1 cellular context compared by ENCODE assay signal in the genomic region with DNA sequence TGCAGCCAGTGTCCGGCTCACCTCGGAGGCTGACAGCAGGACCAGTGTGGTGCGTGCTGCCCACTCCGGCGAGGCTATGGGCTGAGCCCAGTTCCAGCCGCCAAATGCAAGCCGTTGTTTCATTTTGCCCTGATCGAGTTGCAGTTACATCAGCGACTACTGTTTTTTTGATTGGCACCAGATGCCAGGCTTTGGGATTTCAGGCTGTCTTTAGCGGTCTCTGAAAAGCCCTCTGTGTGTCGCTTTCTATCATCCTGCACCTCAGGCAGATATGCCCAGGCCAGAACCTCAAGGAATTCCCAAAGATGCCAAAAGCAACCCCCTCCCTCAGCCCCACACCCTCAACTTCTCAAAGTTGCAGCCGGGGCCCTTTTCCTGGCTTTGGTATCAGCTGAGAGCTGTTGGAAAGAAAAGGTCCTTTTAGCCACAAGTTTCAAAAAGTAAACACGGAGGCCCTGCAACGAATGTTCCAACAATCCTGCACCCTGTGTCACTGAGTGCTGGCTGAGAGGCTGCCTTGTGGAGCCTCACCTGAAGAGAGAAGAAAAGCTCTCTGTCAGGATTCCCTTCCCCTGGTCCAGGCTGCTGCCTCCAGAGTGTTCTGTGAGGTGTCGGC.
A peak's percentile ranks its signal among the peaks of the same experiment; 100 is the strongest.
TF ChIP-seq lines count a peak whose summit lies in the region.

No MANE protein-coding gene starts in this region.

TF ChIP-seq in HepG2, 621 proteins besides CTCF, POLR2A, EP300 and RAD21 (continued from another document and continues in another):
- TF ChIP-seq, protein P1, sequence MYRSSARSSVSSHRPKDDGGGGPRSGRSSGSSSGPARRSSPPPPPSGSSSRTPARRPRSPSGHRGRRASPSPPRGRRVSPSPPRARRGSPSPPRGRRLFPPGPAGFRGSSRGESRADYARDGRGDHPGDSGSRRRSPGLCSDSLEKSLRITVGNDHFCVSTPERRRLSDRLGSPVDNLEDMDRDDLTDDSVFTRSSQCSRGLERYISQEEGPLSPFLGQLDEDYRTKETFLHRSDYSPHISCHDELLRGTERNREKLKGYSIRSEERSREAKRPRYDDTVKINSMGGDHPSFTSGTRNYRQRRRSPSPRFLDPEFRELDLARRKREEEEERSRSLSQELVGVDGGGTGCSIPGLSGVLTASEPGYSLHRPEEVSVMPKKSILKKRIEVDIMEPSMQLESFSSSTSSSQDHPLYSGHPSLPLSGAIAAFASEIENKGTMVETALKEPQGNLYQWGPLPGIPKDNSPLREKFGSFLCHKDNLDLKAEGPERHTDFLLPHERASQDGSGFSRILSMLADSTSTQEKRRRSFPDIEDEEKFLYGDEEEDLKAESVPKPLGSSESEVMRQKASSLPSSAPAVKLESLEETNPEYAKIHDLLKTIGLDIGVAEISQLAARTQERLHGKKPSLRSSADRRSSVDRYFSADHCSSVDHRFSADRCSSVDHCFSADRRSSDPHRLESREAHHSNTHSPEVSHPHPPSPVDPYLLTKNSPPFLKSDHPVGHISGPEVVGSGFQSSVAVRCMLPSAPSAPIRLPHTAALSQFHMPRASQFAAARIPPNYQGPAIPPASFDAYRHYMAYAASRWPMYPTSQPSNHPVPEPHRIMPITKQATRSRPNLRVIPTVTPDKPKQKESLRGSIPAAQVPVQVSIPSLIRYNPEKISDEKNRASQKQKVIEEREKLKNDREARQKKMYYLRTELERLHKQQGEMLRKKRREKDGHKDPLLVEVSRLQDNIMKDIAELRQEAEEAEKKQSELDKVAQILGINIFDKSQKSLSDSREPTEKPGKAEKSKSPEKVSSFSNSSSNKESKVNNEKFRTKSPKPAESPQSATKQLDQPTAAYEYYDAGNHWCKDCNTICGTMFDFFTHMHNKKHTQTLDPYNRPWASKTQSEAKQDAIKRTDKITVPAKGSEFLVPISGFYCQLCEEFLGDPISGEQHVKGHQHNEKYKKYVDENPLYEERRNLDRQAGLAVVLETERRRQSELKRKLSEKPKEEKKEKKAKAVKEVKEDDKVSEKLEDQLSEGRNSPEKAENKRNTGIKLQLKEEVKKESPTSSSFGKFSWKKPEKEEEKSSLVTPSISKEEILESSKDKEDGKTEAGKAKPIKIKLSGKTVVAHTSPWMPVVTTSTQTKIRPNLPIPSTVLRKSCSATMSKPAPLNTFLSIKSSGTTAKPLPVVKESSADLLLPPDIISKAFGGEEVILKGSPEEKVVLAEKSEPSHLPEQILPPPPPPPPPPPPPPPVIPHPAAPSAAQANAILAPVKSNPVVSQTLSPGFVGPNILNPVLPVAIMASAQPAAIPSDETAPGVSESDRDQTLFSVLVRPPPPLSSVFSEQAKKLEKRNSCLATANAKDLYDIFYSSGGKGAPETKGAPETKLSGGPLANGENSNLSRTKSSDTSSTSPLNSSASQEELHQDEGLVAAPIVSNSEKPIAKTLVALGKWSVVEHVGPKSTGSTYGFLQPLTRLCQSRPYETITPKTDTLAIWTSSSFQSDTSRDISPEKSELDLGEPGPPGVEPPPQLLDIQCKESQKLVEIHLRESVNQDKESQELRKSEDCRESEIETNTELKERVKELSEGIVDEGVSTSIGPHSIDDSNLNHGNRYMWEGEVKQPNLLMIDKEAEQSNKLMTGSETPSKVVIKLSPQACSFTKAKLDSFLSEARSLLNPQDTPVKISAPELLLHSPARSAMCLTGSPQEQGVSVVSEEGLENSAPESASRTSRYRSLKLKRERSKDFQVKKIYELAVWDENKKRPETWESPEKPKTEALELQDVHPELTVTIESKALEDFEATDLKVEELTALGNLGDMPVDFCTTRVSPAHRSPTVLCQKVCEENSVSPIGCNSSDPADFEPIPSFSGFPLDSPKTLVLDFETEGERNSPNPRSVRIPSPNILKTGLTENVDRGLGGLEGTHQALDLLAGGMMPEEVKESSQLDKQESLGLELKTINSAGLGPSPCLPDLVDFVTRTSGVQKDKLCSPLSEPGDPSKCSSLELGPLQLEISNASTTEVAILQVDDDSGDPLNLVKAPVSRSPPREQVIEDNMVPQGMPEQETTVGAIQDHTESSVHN (CRISPR knock-in tag; IDR thresholded peaks at IDR 0.05), result no peak
- TF ChIP-seq HIVEP1 (CRISPR knock-in tag; IDR thresholded peaks at IDR 0.05), result 0 out of 2 replicates have a peak, but pooled peaks have one; percentile 22
- 0 out of 2 replicates have a peak, but pooled peaks have one; percentile 45 for TF ChIP-seq KAT8 (CRISPR knock-in tag; IDR thresholded peaks at IDR 0.05)
- TF ChIP-seq ZNF768 (CRISPR knock-in tag; IDR thresholded peaks at IDR 0.05), result no peak
- TF ChIP-seq ZNF510 (CRISPR knock-in tag; IDR thresholded peaks at IDR 0.05; ENCODE audit: low read depth), result no peak
- no peak for TF ChIP-seq ZNF382 (CRISPR knock-in tag; IDR thresholded peaks at IDR 0.05; ENCODE audit: borderline replicate concordance)
- 0 out of 2 replicates have a peak, but pooled peaks have one; percentile 36 for TF ChIP-seq ZNF598 (CRISPR knock-in tag; IDR thresholded peaks at IDR 0.05; ENCODE audit: borderline replicate concordance)
- TF ChIP-seq NR2F6 (IDR thresholded peaks at IDR 0.05), result 0 out of 2 replicates have a peak, but pooled peaks have one; percentile 20
- TF ChIP-seq NR2F6 (CRISPR knock-in tag; IDR thresholded peaks at IDR 0.05), result peak; percentile 56; the same call in 1 of the 2 replicates
- TF ChIP-seq KLF9 (CRISPR knock-in tag; IDR thresholded peaks at IDR 0.05; ENCODE audit: low read depth), result no peak
- TF ChIP-seq TEAD2 (CRISPR knock-in tag; IDR thresholded peaks at IDR 0.05), result no peak
- no peak for TF ChIP-seq FLYWCH1 (CRISPR knock-in tag; IDR thresholded peaks at IDR 0.05)
- TF ChIP-seq FOXP1 (IDR thresholded peaks at IDR 0.05), result no peak
- peak; percentile 54; the same call in 1 of the 2 replicates for TF ChIP-seq FOXP1 (CRISPR knock-in tag; IDR thresholded peaks at IDR 0.05)
- no peak for TF ChIP-seq KLF12 (CRISPR knock-in tag; IDR thresholded peaks at IDR 0.05; ENCODE audit: borderline replicate concordance)
- peak; percentile 77; the same call in 1 of the 2 replicates for TF ChIP-seq ZBTB38 (CRISPR knock-in tag; IDR thresholded peaks at IDR 0.05)
- TF ChIP-seq, protein P2, sequence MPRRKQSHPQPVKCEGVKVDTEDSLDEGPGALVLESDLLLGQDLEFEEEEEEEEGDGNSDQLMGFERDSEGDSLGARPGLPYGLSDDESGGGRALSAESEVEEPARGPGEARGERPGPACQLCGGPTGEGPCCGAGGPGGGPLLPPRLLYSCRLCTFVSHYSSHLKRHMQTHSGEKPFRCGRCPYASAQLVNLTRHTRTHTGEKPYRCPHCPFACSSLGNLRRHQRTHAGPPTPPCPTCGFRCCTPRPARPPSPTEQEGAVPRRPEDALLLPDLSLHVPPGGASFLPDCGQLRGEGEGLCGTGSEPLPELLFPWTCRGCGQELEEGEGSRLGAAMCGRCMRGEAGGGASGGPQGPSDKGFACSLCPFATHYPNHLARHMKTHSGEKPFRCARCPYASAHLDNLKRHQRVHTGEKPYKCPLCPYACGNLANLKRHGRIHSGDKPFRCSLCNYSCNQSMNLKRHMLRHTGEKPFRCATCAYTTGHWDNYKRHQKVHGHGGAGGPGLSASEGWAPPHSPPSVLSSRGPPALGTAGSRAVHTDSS (CRISPR knock-in tag; conservative IDR thresholded peaks at IDR 0.05), result no peak
- TF ChIP-seq ZNF335 (CRISPR knock-in tag; IDR thresholded peaks at IDR 0.05), result no peak
- TF ChIP-seq POLR2AphosphoS5 (IDR thresholded peaks at IDR 0.05; ENCODE audit: low read depth, low read length), result no peak
- TF ChIP-seq DR1 (CRISPR knock-in tag; IDR thresholded peaks at IDR 0.05), result no peak
- TF ChIP-seq RFX1 (IDR thresholded peaks at IDR 0.05), result no peak
- TF ChIP-seq, protein P3, sequence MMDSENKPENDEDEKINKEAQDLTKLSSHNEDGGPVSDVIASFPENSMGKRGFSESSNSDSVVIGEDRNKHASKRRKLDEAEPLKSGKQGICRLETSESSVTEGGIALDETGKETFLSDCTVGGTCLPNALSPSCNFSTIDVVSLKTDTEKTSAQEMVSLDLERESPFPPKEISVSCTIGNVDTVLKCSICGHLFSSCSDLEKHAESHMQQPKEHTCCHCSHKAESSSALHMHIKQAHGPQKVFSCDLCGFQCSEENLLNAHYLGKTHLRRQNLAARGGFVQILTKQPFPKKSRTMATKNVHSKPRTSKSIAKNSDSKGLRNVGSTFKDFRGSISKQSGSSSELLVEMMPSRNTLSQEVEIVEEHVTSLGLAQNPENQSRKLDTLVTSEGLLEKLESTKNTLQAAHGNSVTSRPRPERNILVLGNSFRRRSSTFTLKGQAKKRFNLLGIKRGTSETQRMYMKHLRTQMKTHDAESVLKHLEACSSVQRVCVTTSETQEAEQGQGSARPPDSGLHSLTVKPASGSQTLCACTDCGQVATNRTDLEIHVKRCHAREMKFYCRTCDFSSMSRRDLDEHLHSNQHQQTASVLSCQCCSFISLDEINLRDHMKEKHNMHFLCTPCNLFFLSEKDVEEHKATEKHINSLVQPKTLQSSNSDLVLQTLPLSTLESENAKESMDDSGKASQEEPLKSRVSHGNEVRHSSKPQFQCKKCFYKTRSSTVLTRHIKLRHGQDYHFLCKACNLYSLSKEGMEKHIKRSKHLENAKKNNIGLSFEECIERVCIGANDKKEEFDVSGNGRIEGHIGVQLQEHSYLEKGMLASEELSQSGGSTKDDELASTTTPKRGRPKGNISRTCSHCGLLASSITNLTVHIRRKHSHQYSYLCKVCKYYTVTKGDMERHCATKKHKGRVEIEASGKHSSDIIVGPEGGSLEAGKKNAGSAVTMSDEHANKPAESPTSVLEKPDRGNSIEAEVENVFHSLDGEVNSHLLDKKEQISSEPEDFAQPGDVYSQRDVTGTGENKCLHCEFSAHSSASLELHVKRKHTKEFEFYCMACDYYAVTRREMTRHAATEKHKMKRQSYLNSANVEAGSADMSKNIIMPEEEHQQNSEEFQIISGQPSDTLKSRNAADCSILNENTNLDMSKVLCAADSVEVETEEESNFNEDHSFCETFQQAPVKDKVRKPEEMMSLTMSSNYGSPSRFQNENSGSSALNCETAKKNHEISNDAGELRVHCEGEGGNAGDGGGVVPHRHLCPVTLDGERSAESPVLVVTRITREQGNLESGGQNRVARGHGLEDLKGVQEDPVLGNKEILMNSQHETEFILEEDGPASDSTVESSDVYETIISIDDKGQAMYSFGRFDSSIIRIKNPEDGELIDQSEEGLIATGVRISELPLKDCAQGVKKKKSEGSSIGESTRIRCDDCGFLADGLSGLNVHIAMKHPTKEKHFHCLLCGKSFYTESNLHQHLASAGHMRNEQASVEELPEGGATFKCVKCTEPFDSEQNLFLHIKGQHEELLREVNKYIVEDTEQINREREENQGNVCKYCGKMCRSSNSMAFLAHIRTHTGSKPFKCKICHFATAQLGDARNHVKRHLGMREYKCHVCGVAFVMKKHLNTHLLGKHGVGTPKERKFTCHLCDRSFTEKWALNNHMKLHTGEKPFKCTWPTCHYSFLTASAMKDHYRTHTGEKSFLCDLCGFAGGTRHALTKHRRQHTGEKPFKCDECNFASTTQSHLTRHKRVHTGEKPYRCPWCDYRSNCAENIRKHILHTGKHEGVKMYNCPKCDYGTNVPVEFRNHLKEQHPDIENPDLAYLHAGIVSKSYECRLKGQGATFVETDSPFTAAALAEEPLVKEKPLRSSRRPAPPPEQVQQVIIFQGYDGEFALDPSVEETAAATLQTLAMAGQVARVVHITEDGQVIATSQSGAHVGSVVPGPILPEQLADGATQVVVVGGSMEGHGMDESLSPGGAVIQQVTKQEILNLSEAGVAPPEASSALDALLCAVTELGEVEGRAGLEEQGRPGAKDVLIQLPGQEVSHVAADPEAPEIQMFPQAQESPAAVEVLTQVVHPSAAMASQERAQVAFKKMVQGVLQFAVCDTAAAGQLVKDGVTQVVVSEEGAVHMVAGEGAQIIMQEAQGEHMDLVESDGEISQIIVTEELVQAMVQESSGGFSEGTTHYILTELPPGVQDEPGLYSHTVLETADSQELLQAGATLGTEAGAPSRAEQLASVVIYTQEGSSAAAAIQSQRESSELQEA (CRISPR knock-in tag; IDR thresholded peaks at IDR 0.05; ENCODE audit: not compliant biosample characterization), result no peak
- TF ChIP-seq SP140L (CRISPR knock-in tag; IDR thresholded peaks at IDR 0.05; ENCODE audit: borderline replicate concordance), result no peak
- TF ChIP-seq, protein P4, sequence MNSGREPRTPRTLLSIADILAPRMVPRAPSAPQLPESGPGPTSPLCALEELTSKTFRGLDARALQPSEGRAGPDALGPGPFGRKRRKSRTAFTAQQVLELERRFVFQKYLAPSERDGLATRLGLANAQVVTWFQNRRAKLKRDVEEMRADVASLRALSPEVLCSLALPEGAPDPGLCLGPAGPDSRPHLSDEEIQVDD (CRISPR knock-in tag; IDR thresholded peaks at IDR 0.05; ENCODE audit: borderline replicate concordance), result no peak
- no peak for TF ChIP-seq MEIS1 (CRISPR knock-in tag; IDR thresholded peaks at IDR 0.05; ENCODE audit: borderline replicate concordance)
- TF ChIP-seq, protein P5, sequence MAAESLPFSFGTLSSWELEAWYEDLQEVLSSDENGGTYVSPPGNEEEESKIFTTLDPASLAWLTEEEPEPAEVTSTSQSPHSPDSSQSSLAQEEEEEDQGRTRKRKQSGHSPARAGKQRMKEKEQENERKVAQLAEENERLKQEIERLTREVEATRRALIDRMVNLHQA (CRISPR knock-in tag; IDR thresholded peaks at IDR 0.05), result no peak
- no peak for TF ChIP-seq ZBTB42 (CRISPR knock-in tag; IDR thresholded peaks at IDR 0.05)
- TF ChIP-seq, protein P6, sequence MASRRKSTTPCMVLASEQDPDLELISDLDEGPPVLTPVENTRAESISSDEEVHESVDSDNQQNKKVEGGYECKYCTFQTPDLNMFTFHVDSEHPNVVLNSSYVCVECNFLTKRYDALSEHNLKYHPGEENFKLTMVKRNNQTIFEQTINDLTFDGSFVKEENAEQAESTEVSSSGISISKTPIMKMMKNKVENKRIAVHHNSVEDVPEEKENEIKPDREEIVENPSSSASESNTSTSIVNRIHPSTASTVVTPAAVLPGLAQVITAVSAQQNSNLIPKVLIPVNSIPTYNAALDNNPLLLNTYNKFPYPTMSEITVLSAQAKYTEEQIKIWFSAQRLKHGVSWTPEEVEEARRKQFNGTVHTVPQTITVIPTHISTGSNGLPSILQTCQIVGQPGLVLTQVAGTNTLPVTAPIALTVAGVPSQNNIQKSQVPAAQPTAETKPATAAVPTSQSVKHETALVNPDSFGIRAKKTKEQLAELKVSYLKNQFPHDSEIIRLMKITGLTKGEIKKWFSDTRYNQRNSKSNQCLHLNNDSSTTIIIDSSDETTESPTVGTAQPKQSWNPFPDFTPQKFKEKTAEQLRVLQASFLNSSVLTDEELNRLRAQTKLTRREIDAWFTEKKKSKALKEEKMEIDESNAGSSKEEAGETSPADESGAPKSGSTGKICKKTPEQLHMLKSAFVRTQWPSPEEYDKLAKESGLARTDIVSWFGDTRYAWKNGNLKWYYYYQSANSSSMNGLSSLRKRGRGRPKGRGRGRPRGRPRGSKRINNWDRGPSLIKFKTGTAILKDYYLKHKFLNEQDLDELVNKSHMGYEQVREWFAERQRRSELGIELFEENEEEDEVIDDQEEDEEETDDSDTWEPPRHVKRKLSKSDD (CRISPR knock-in tag; IDR thresholded peaks at IDR 0.05; ENCODE audit: low read depth), result no peak
- no peak for TF ChIP-seq MLLT10 (CRISPR knock-in tag; IDR thresholded peaks at IDR 0.05)
- no peak for TF ChIP-seq MTF1 (CRISPR knock-in tag; IDR thresholded peaks at IDR 0.05)
- no peak for TF ChIP-seq ELF4 (CRISPR knock-in tag; IDR thresholded peaks at IDR 0.05; ENCODE audit: borderline replicate concordance)
- TF ChIP-seq HOXA9 (CRISPR knock-in tag; IDR thresholded peaks at IDR 0.05; ENCODE audit: borderline replicate concordance), result no peak
- no peak for TF ChIP-seq MZF1 (CRISPR knock-in tag; IDR thresholded peaks at IDR 0.05; ENCODE audit: borderline replicate concordance)
- TF ChIP-seq, protein P7, sequence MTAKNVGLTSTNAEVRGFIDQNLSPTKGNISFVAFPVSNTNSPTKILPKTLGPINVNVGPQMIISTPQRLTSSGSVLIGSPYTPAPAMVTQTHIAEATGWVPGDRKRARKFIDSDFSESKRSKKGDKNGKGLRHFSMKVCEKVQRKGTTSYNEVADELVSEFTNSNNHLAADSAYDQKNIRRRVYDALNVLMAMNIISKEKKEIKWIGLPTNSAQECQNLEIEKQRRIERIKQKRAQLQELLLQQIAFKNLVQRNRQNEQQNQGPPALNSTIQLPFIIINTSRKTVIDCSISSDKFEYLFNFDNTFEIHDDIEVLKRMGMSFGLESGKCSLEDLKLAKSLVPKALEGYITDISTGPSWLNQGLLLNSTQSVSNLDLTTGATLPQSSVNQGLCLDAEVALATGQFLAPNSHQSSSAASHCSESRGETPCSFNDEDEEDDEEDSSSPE (CRISPR knock-in tag; IDR thresholded peaks at IDR 0.05), result no peak
